ENCODE assay signal across 9 cellular contexts in the genomic region with DNA sequence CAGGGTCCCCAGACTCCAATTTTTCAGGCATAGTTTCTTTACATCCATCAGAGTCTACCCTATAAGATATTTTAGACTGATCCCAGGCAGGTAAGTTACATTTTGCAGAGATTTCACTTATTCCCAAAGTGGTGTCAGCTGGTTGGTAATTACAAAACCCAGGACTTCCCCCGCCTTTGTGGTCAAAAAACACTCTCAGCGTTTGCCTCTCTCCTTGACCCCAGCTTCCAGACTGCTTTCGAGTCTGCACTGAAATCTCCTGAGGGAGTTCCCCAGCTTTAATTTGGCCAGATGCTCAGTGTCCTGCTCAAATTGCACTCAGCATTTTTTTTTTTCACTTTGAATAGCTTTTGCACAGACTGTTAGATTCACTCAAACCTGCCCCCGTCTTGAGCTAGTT. TPM values are rescaled to one million over a fixed set of nuclear protein-coding genes. Genes with fewer than 3 reads are reported as not detected.
A peak's percentile ranks its signal among the peaks of the same experiment; 100 is the strongest.
DNase-seq lines count a peak whose midpoint lies in the region; ATAC-seq and TF ChIP-seq lines count a peak whose summit lies in the region.
"Had no signal": no experiment of that assay in that cellular context is flagged by ENCODE, and none has a peak within 500 bp of the region (broad histone marks: within the 10 kb centered on the region; RNA-seq: fewer than 3 reads in every experiment).

No MANE protein-coding gene starts in this region.

- POLR2A ChIA-PET in CD8-positive, alpha-beta memory T cell (lab: Charles Lee) = no interaction called here

- peak; percentile 63 for ATAC-seq in GM19438 (IDR thresholded peaks at IDR 0.05; ENCODE audit: low read depth, unreplicated experiment)
- ATAC-seq in HG03196 (IDR thresholded peaks at IDR 0.05; ENCODE audit: unreplicated experiment) = peak; percentile 65

- no peaks in the 10 kb centered on the region for H3K36me3 ChIP-seq in H7 (replicated peaks; ENCODE audit: control insufficient read depth, insufficient read depth, low read length)
- no peaks in the 10 kb centered on the region for H3K36me3 ChIP-seq in CD8-positive, alpha-beta memory T cell (ENCODE audit: insufficient read depth, low read length)
- H3K36me3 ChIP-seq: heart left ventricle had no signal

- TF ChIP-seq CTCF in fibroblast of pulmonary artery (IDR thresholded peaks at IDR 0.05; ENCODE audit: low read length, missing control alignments) = no peak

- H3K4me1 ChIP-seq in CD8-positive, alpha-beta memory T cell (ENCODE audit: insufficient read depth, low read length) = no peaks in the 10 kb centered on the region

- no peak overlapping the region for H3K4me3 ChIP-seq in fibroblast of pulmonary artery (replicated peaks; ENCODE audit: low read depth, low read length)
- H3K4me3 ChIP-seq in H7 (ENCODE audit: insufficient read depth, low read depth, low read length) = no peak overlapping the region
- H3K4me3 ChIP-seq in CD8-positive, alpha-beta memory T cell (ENCODE audit: low read length) = no peak overlapping the region
- H3K4me3 ChIP-seq: heart left ventricle had no signal

- H3K27ac Mint-ChIP-seq in CD8-positive, alpha-beta memory T cell = no peak overlapping the region

- H3K36me3 Mint-ChIP-seq in CD8-positive, alpha-beta memory T cell = peaks cover 0 to 1% (median 0%) of the 10 kb centered on the region in 3 donors

- CTCF ChIA-PET in CD8-positive, alpha-beta memory T cell (lab: Charles Lee) = no interaction called here

- no peaks in the 10 kb centered on the region for H3K9me3 Mint-ChIP-seq in CD8-positive, alpha-beta memory T cell

- peak; percentile 15 for DNase-seq in CD1c-positive myeloid dendritic cell (ENCODE audit: extremely low spot score)
- peak; percentile 40 for DNase-seq in fibroblast of pulmonary artery (ENCODE audit: low read depth)
- no peak for DNase-seq in H7
- DNase-seq in SIG-M5 treated with dmso at 0.1 percent for 504 hours (lab: John Stamatoyannopoulos, UW; ENCODE audit: unreplicated experiment) = no peak
- DNase-seq in CD8-positive, alpha-beta memory T cell = no peak
- no peak for DNase-seq in ureter (ENCODE audit: low spot score)

- H3K27me3 Mint-ChIP-seq in CD8-positive, alpha-beta memory T cell = peaks cover 0 to 13% of the 10 kb centered on the region in 2 donors

- no peak overlapping the region for H3K27ac ChIP-seq in CD8-positive, alpha-beta memory T cell (ENCODE audit: low read depth, low read length)
- H3K27ac ChIP-seq: heart left ventricle had no signal

- H3K27me3 ChIP-seq in H7 (ENCODE audit: control insufficient read depth, insufficient read depth, low read length) = 0 out of 2 replicates have a peak, but pooled peaks cover 2% of the 10 kb centered on the region
- no peaks in the 10 kb centered on the region for H3K27me3 ChIP-seq in CD8-positive, alpha-beta memory T cell (ENCODE audit: insufficient read depth, low read length, poor library complexity, severe bottlenecking)

- peaks cover 13 to 16% (median 14%) of the 10 kb centered on the region in 3 donors for H3K4me1 Mint-ChIP-seq in CD8-positive, alpha-beta memory T cell

- no peaks in the 10 kb centered on the region for H3K9me3 ChIP-seq in CD8-positive, alpha-beta memory T cell (ENCODE audit: low read length)
- H3K9me3 ChIP-seq: heart left ventricle had no signal

- peak overlapping the region in 1 of 7 donors; percentile 17 for H3K4me3 Mint-ChIP-seq in CD8-positive, alpha-beta memory T cell

RNA-seq across cellular contexts. Expression of gene AMOT, which starts 11.2 kb away (rescaled TPM):
- total RNA-seq in H7 (2014; rRNA removed; shearing (Covaris generic)) = 6.5 and 10.2 TPM in 2 replicates
- total RNA-seq in CD8-positive, alpha-beta memory T cell = 1 to 10 TPM; 1.4 to 1.5 TPM
- polyA plus RNA-seq in CD8-positive, alpha-beta memory T cell = 3.2 TPM
- total RNA-seq in ureter = 27.5 TPM

Comparison
In these comparisons a context has a peak if more than half of its experiments do, and no peak if none do; other contexts are left out.
1. DNase-seq: peak in CD1c-positive myeloid dendritic cell (single experiment) and fibroblast of pulmonary artery (single experiment); none in H7 (single experiment), SIG-M5 treated with dmso at 0.1 percent for 504 hours (single experiment), CD8-positive, alpha-beta memory T cell (0 of 5) and ureter (single experiment).